1 cellular context compared by ENCODE assay signal in the genomic region with DNA sequence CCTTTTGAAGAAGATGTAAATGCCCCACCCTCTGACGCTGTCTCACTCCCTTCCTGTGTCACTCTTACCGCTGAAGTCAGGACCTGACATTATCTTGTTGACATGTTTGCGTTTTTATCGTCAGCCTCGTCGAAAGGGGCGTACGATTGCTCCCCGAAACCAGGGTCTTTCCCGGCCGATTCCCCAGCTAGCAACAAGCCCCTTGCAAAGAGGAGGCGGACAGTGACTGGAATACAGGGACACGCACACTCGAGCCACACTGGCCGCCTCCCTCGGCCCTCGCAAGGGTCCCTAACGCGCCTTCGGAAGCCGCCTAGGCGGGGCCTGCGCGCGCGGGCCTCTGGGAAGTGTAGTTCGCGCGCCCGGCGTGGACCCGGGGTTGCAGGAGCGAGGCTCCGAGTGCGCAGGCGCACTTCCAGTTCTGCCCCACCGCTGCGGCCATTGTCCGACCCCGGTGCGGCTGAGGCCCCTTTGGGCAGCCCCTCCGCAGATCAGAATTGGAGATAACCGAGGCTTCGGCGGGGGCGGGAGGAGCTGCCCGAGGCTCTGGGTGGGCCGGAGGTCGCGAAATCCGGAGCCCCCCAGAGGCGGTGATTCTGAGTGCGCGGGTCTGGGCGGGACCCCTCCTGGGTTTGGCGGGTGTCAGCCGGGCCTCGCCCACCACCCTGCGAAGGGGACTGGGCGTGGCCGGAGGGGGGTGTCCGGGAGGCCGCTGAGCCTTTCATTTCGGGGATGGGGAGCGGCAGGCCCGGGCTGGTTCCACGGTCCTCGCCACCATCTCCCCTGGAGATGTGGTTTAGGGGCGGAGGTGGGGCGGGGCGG.
A peak's percentile ranks its signal among the peaks of the same experiment; 100 is the strongest.
TF ChIP-seq lines count a peak whose summit lies in the region.

ZFP90 (plus strand) TSS at position 412 of the 822 bp plus-strand sequence. CDS start 502 bp downstream, outside the sequence.

TF ChIP-seq in HepG2, 621 proteins besides CTCF, POLR2A, EP300 and RAD21 (continued from another document and continues in another):
- 0 out of 2 replicates have a peak, but pooled peaks have one; percentile 50 for TF ChIP-seq PREB (CRISPR knock-in tag; IDR thresholded peaks at IDR 0.05)
- TF ChIP-seq ZNF17 (CRISPR knock-in tag; IDR thresholded peaks at IDR 0.05): no peak
- TF ChIP-seq, protein P1, sequence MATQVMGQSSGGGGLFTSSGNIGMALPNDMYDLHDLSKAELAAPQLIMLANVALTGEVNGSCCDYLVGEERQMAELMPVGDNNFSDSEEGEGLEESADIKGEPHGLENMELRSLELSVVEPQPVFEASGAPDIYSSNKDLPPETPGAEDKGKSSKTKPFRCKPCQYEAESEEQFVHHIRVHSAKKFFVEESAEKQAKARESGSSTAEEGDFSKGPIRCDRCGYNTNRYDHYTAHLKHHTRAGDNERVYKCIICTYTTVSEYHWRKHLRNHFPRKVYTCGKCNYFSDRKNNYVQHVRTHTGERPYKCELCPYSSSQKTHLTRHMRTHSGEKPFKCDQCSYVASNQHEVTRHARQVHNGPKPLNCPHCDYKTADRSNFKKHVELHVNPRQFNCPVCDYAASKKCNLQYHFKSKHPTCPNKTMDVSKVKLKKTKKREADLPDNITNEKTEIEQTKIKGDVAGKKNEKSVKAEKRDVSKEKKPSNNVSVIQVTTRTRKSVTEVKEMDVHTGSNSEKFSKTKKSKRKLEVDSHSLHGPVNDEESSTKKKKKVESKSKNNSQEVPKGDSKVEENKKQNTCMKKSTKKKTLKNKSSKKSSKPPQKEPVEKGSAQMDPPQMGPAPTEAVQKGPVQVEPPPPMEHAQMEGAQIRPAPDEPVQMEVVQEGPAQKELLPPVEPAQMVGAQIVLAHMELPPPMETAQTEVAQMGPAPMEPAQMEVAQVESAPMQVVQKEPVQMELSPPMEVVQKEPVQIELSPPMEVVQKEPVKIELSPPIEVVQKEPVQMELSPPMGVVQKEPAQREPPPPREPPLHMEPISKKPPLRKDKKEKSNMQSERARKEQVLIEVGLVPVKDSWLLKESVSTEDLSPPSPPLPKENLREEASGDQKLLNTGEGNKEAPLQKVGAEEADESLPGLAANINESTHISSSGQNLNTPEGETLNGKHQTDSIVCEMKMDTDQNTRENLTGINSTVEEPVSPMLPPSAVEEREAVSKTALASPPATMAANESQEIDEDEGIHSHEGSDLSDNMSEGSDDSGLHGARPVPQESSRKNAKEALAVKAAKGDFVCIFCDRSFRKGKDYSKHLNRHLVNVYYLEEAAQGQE (IDR thresholded peaks at IDR 0.05; ENCODE audit: borderline replicate concordance in 1 of 2, low read depth in 1 of 2, low read length in 2 of 2): peak in 1 of 2 experiments; percentile 55; a peak in 1 of 4 replicates
- TF ChIP-seq, protein P2, sequence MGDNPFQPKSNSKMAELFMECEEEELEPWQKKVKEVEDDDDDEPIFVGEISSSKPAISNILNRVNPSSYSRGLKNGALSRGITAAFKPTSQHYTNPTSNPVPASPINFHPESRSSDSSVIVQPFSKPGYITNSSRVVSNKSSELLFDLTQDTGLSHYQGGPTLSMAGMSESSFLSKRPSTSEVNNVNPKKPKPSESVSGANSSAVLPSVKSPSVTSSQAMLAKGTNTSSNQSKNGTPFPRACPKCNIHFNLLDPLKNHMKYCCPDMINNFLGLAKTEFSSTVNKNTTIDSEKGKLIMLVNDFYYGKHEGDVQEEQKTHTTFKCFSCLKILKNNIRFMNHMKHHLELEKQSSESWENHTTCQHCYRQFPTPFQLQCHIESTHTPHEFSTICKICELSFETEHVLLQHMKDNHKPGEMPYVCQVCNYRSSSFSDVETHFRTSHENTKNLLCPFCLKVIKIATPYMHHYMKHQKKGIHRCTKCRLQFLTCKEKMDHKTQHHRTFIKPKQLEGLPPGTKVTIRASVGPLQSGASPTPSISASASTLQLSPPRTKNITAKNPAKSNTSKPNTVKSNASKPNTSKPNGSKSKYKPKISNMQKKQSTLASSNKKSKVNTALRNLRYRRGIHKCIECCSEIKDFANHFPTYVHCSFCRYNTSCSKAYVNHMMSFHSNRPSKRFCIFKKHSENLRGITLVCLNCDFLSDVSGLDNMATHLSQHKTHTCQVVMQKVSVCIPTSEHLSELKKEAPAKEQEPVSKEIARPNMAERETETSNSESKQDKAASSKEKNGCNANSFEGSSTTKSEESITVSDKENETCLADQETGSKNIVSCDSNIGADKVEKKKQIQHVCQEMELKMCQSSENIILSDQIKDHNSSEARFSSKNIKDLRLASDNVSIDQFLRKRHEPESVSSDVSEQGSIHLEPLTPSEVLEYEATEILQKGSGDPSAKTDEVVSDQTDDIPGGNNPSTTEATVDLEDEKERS (CRISPR knock-in tag; IDR thresholded peaks at IDR 0.05): no peak; the same call in 1 of the 2 replicates
- TF ChIP-seq JDP2 (CRISPR knock-in tag; IDR thresholded peaks at IDR 0.05; ENCODE audit: borderline replicate concordance): no peak
- no peak for TF ChIP-seq ZNF7 (CRISPR knock-in tag; IDR thresholded peaks at IDR 0.05)
- TF ChIP-seq RFX1 (IDR thresholded peaks at IDR 0.05): no peak
- TF ChIP-seq, protein P3, sequence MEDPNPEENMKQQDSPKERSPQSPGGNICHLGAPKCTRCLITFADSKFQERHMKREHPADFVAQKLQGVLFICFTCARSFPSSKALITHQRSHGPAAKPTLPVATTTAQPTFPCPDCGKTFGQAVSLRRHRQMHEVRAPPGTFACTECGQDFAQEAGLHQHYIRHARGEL (CRISPR knock-in tag; IDR thresholded peaks at IDR 0.05): 0 out of 2 replicates have a peak, but pooled peaks have one; percentile 3
- TF ChIP-seq ZNF775 (CRISPR knock-in tag; IDR thresholded peaks at IDR 0.05; ENCODE audit: borderline replicate concordance): no peak
- TF ChIP-seq, protein P4, sequence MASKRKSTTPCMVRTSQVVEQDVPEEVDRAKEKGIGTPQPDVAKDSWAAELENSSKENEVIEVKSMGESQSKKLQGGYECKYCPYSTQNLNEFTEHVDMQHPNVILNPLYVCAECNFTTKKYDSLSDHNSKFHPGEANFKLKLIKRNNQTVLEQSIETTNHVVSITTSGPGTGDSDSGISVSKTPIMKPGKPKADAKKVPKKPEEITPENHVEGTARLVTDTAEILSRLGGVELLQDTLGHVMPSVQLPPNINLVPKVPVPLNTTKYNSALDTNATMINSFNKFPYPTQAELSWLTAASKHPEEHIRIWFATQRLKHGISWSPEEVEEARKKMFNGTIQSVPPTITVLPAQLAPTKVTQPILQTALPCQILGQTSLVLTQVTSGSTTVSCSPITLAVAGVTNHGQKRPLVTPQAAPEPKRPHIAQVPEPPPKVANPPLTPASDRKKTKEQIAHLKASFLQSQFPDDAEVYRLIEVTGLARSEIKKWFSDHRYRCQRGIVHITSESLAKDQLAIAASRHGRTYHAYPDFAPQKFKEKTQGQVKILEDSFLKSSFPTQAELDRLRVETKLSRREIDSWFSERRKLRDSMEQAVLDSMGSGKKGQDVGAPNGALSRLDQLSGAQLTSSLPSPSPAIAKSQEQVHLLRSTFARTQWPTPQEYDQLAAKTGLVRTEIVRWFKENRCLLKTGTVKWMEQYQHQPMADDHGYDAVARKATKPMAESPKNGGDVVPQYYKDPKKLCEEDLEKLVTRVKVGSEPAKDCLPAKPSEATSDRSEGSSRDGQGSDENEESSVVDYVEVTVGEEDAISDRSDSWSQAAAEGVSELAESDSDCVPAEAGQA (IDR thresholded peaks at IDR 0.05; ENCODE audit: low read depth): peak; percentile 85; the same call in 1 of the 2 replicates
- TF ChIP-seq, protein P4 (CRISPR knock-in tag; IDR thresholded peaks at IDR 0.05; ENCODE audit: borderline replicate concordance): peak; percentile 92; the same call in 1 of the 2 replicates
- TF ChIP-seq BCL3 (CRISPR knock-in tag; IDR thresholded peaks at IDR 0.05): peak; percentile 85
- TF ChIP-seq, protein P5, sequence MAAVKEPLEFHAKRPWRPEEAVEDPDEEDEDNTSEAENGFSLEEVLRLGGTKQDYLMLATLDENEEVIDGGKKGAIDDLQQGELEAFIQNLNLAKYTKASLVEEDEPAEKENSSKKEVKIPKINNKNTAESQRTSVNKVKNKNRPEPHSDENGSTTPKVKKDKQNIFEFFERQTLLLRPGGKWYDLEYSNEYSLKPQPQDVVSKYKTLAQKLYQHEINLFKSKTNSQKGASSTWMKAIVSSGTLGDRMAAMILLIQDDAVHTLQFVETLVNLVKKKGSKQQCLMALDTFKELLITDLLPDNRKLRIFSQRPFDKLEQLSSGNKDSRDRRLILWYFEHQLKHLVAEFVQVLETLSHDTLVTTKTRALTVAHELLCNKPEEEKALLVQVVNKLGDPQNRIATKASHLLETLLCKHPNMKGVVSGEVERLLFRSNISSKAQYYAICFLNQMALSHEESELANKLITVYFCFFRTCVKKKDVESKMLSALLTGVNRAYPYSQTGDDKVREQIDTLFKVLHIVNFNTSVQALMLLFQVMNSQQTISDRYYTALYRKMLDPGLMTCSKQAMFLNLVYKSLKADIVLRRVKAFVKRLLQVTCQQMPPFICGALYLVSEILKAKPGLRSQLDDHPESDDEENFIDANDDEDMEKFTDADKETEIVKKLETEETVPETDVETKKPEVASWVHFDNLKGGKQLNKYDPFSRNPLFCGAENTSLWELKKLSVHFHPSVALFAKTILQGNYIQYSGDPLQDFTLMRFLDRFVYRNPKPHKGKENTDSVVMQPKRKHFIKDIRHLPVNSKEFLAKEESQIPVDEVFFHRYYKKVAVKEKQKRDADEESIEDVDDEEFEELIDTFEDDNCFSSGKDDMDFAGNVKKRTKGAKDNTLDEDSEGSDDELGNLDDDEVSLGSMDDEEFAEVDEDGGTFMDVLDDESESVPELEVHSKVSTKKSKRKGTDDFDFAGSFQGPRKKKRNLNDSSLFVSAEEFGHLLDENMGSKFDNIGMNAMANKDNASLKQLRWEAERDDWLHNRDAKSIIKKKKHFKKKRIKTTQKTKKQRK (IDR thresholded peaks at IDR 0.05; ENCODE audit: low read length): no peak
- TF ChIP-seq PITX1 (CRISPR knock-in tag; IDR thresholded peaks at IDR 0.05): peak; percentile 47; the same call in 1 of the 2 replicates
- TF ChIP-seq NBN (conservative IDR thresholded peaks at IDR 0.05): no peak
- TF ChIP-seq, protein P6, sequence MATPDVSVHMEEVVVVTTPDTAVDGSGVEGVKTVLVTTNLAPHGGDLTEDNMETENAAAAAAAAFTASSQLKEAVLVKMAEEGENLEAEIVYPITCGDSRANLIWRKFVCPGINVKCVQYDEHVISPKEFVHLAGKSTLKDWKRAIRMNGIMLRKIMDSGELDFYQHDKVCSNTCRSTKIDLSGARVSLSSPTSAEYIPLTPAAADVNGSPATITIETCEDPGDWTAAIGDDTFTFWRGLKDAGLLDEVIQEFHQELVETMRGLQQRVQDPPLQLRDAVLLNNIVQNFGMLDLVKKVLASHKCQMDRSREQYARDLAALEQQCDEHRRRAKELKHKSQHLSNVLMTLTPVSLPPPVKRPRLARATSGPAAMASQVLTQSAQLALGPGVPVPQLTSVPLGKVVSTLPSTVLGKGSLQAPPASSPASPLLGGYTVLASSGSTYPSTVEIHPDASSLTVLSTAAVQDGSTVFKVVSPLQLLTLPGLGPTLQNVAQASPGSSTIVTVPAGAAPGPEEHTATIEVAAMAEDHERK (CRISPR knock-in tag; IDR thresholded peaks at IDR 0.05; ENCODE audit: low read depth): no peak; the same call in 1 of the 2 replicates
- peak; percentile 49; the same call in 1 of the 2 replicates for TF ChIP-seq NFE2L1 (CRISPR knock-in tag; IDR thresholded peaks at IDR 0.05; ENCODE audit: borderline replicate concordance)
- TF ChIP-seq MTA1 (CRISPR knock-in tag; IDR thresholded peaks at IDR 0.05; ENCODE audit: borderline replicate concordance): peak; percentile 27; the same call in 1 of the 2 replicates
- TF ChIP-seq ZNF672 (CRISPR knock-in tag; IDR thresholded peaks at IDR 0.05): no peak
- 0 out of 2 replicates have a peak, but pooled peaks have one; percentile 13 for TF ChIP-seq BCL6 (CRISPR knock-in tag; IDR thresholded peaks at IDR 0.05)
- 0 out of 4 replicates have a peak, but pooled peaks of 1 of the 2 experiments have one; percentile 42 for TF ChIP-seq KLF16 (CRISPR knock-in tag; IDR thresholded peaks at IDR 0.05)
- peak; percentile 72; the same call in 1 of the 2 replicates for TF ChIP-seq AHR (CRISPR knock-in tag; IDR thresholded peaks at IDR 0.05)
